In genomic region chr12:106974525-106974924, GRCh38 we compare ENCODE assay signal across 1 cellular context.
TF ChIP-seq lines count a peak whose summit lies in the region.

No MANE protein-coding gene starts in this region.

TF ChIP-seq in SK-N-SH, 30 proteins besides CTCF, POLR2A, EP300 and RAD21 (continued from another document):
- no peak for TF ChIP-seq REST (IDR thresholded peaks at IDR 0.05; ENCODE audit: low read depth, low read length)
- no peak for TF ChIP-seq SMC3 (IDR thresholded peaks at IDR 0.05; ENCODE audit: low read depth, low read length)
- no peak for TF ChIP-seq PBX3 (IDR thresholded peaks at IDR 0.05)
- TF ChIP-seq FOXM1 (IDR thresholded peaks at IDR 0.05; ENCODE audit: low read depth), result no peak
